12 cellular contexts compared by ENCODE assay signal in the genomic region with DNA sequence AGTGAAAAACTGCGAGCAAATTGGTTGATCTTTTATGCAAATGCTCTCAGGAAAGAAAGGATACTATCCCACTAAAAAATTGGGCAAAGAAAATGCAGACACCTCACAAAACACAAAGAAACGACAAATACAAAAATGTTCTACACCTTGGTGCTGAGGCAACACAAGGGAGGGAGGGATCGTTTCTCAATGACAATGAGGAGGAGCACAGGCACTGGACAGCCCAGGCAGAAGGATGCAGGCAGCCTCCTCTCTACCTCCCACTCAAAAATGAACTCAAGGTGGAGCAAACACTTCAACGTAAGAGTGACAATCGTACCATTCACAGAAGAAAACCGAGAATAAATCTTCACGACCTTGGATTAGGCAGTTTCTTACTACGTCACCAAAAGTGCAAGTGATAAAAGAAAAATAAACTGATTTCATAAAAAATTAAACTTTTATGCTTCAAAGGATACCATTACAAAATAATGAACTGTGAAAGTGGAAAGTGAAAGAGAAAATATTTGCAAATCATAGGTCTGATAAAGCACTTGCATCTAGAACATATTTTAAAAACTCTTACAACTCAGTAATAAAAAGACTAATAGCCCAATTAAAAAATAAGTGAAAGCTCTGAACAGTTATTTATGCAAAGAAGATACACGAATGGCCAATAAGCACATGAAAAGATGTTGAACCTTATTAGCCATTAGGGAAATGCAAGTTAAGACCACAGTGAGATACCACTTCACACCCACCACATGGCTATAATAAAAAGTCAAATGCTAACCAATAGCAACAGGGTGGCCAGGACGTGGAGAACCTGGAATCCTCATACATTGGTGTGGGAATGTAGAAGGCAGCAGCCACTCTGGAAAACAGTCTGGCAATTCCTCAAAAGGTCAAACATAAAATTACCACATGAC.
DNase-seq lines count a peak whose midpoint lies in the region; ATAC-seq and TF ChIP-seq lines count a peak whose summit lies in the region.
"Had no signal": no experiment of that assay in that cellular context is flagged by ENCODE, and none has a peak within 500 bp of the region (broad histone marks: within the 10 kb centered on the region; RNA-seq: fewer than 3 reads in every experiment).

No MANE protein-coding gene starts in this region.

- intact Hi-C loops in natural killer cell (cut with micrococcal nuclease), result loop anchor here (2.0 kb wide), 1 partner anchor 21 kb away; no protein-coding TSS in a partner anchor
- intact Hi-C loops in Calu3 (cut with micrococcal nuclease; ENCODE audit: unreplicated experiment), result no loop called here

- H3K4me1 ChIP-seq in SK-N-SH (ENCODE audit: control insufficient read depth in 1 of 2, insufficient read depth in 2 of 2, low read depth in 1 of 2, low read length in 1 of 2), result peaks cover 2 to 9% of the 10 kb centered on the region in 2 experiments; a peak in 3 of 4 replicates

- peaks cover 96% of the 10 kb centered on the region for H4K20me1 ChIP-seq in SK-N-SH (ENCODE audit: insufficient read depth)

- H3K4me1 Mint-ChIP-seq in WTC11 (peaks cover 24% of the 10 kb centered on the region), natural killer cell (peaks cover 78 to 82% of the 10 kb centered on the region in 2 donors), Calu3 (ENCODE audit: low read depth, unreplicated experiment) (peaks cover 6% of the 10 kb centered on the region)

- POLR2A ChIA-PET in SK-N-SH (lab: Yijun Ruan, JAX), result no interaction called here
- POLR2A ChIA-PET in WTC11 (lab: Charles Lee), result no interaction called here

- TF ChIP-seq EP300 in SK-N-SH (IDR thresholded peaks at IDR 0.05; ENCODE audit: borderline replicate concordance in 1 of 2, low read depth in 1 of 2, low read length in 1 of 2), result no peak

- no peak for DNase-seq in SK-N-SH
- DNase-seq in H7, result peak; percentile 53
- no peak for DNase-seq in WTC11 (ENCODE audit: low spot score)
- no peak for DNase-seq in natural killer cell
- no peak for DNase-seq in Calu3
- DNase-seq in NCI-H69 (lab: John Stamatoyannopoulos, UW), result no peak
- DNase-seq: amygdala, erythroblast, transverse colon had no signal

- no peak overlapping the region for H3K27ac ChIP-seq in SK-N-SH (ENCODE audit: low read depth in 2 of 2, low read length in 1 of 2)
- H3K27ac ChIP-seq: transverse colon had no signal

- peaks cover 3% of the 10 kb centered on the region in 2 experiments for H3K36me3 ChIP-seq in SK-N-SH (replicated peaks in 1 of 2; ENCODE audit: control insufficient read depth in 1 of 2, insufficient read depth in 2 of 2, low read length in 1 of 2)
- H3K36me3 ChIP-seq in H7 (replicated peaks; ENCODE audit: control insufficient read depth, insufficient read depth, low read length), result no peaks in the 10 kb centered on the region; the same call in 1 of the 2 replicates
- H3K36me3 ChIP-seq: ovary had no signal

- H3K27me3 ChIP-seq in SK-N-SH (ENCODE audit: insufficient read depth) (no peaks in the 10 kb centered on the region), H7 (ENCODE audit: control insufficient read depth, insufficient read depth, low read length) (no peaks in the 10 kb centered on the region)
- H3K27me3 ChIP-seq: ovary, transverse colon had no signal

- BruUV-seq in Calu3 (replicated peaks; lab: Mats Ljungman, UMichigan), result no TSS peak

- H3K9me2 ChIP-seq in SK-N-SH, result no peaks in the 10 kb centered on the region

- CTCF ChIA-PET in SK-N-SH (lab: Yijun Ruan, JAX), result no interaction called here
- CTCF ChIA-PET in WTC11 (lab: Charles Lee), result no interaction called here
- CTCF ChIA-PET in Calu3 (lab: Charles Lee), result no interaction called here

- TF ChIP-seq CTCF in SK-N-SH (IDR thresholded peaks at IDR 0.05), result no peak
- TF ChIP-seq CTCF in WTC11 (IDR thresholded peaks at IDR 0.05), result no peak
- TF ChIP-seq CTCF in natural killer cell (IDR thresholded peaks at IDR 0.05), result no peak
- TF ChIP-seq CTCF in Calu3 (IDR thresholded peaks at IDR 0.05; ENCODE audit: unreplicated experiment), result no peak

- WGBS in SK-N-SH (ENCODE audit: low lambda C conversion rate), result 90% methylated on average over 10 of the region's 10 CpGs

- H3K9me3 Mint-ChIP-seq in WTC11 (no peaks in the 10 kb centered on the region), natural killer cell (no peaks in the 10 kb centered on the region), Calu3 (ENCODE audit: low read depth, unreplicated experiment) (no peaks in the 10 kb centered on the region)

- no peak overlapping the region; the same call in 1 of the 2 replicates for H3K4me2 ChIP-seq in SK-N-SH

- H3K4me3 Mint-ChIP-seq in WTC11 (no peak overlapping the region), natural killer cell (peak overlapping the region; percentile 79), Calu3 (ENCODE audit: low read depth, unreplicated experiment) (no peak overlapping the region)

- no peak overlapping the region for H3K27ac Mint-ChIP-seq in WTC11
- H3K27ac Mint-ChIP-seq in natural killer cell, result peak overlapping the region in 1 of 2 donors; percentile 23
- no peak overlapping the region for H3K27ac Mint-ChIP-seq in Calu3 (ENCODE audit: unreplicated experiment)

- TF ChIP-seq RAD21 in SK-N-SH (IDR thresholded peaks at IDR 0.05; ENCODE audit: low read length), result no peak

- H3K36me3 Mint-ChIP-seq in WTC11 (peaks cover 2% of the 10 kb centered on the region; the same call in 1 of the 2 replicates), natural killer cell (no peaks in the 10 kb centered on the region), Calu3 (ENCODE audit: insufficient read depth, unreplicated experiment) (peaks cover 3% of the 10 kb centered on the region)

- ATAC-seq in SK-N-SH treated with all-trans-retinoic acid at 6 μM for 48 hours (peak; percentile 33; the same call in 1 of the 3 replicates), WTC11 (peak; percentile 60), natural killer cell (peak in 2 of 3 donors; percentile 34 to 35), GM21515 (IDR thresholded peaks at IDR 0.05; ENCODE audit: unreplicated experiment) (no peak)

- peaks cover 96% of the 10 kb centered on the region for H3K79me2 ChIP-seq in SK-N-SH (ENCODE audit: insufficient read depth)

- H3K4me3 ChIP-seq in SK-N-SH (ENCODE audit: low read depth in 2 of 2, low read length in 1 of 2), result no peak overlapping the region
- H3K4me3 ChIP-seq in H7 (ENCODE audit: insufficient read depth, low read depth, low read length), result no peak overlapping the region
- H3K4me3 ChIP-seq: ovary, transverse colon had no signal

- no peaks in the 10 kb centered on the region for H3F3A ChIP-seq in SK-N-SH (replicated peaks; ENCODE audit: insufficient read depth)

- H2AFZ ChIP-seq in SK-N-SH (ENCODE audit: low read depth), result no peak overlapping the region

- H3K9me3 ChIP-seq in SK-N-SH, result no peaks in the 10 kb centered on the region
- H3K9me3 ChIP-seq: ovary, transverse colon had no signal

- no peak overlapping the region for H3K9ac ChIP-seq in SK-N-SH

- H3K27me3 Mint-ChIP-seq in WTC11 (ENCODE audit: low read depth) (no peaks in the 10 kb centered on the region), natural killer cell (ENCODE audit: low read depth in 2 of 2) (no peaks in the 10 kb centered on the region), Calu3 (ENCODE audit: unreplicated experiment) (no peaks in the 10 kb centered on the region)

TF ChIP-seq in SK-N-SH, 30 proteins besides CTCF, POLR2A, EP300 and RAD21:
- TF ChIP-seq FOSL2 (IDR thresholded peaks at IDR 0.05; ENCODE audit: borderline replicate concordance, low read depth) (no peak), FOXJ3 (CRISPR knock-in tag; IDR thresholded peaks at IDR 0.05) (no peak), MEF2A (IDR thresholded peaks at IDR 0.05; ENCODE audit: borderline replicate concordance, low read depth) (no peak)
- TF ChIP-seq, protein P1, sequence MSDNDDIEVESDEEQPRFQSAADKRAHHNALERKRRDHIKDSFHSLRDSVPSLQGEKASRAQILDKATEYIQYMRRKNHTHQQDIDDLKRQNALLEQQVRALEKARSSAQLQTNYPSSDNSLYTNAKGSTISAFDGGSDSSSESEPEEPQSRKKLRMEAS (IDR thresholded peaks at IDR 0.05; ENCODE audit: low read depth), result no peak

TF ChIP-seq in WTC11, 78 proteins besides CTCF, POLR2A, EP300 and RAD21 (continues in another document):
- TF ChIP-seq ZNF219 (CRISPR knock-in tag; IDR thresholded peaks at IDR 0.05; ENCODE audit: borderline replicate concordance), result no peak
- no peak for TF ChIP-seq CREM (CRISPR knock-in tag; IDR thresholded peaks at IDR 0.05)
- TF ChIP-seq NR2C2 (CRISPR knock-in tag; IDR thresholded peaks at IDR 0.05), result no peak
- no peak for TF ChIP-seq ZNF263 (CRISPR knock-in tag; IDR thresholded peaks at IDR 0.05; ENCODE audit: low read depth)
- no peak for TF ChIP-seq TEAD4 (CRISPR knock-in tag; IDR thresholded peaks at IDR 0.05)
- no peak for TF ChIP-seq GTF2I (CRISPR knock-in tag; conservative IDR thresholded peaks at IDR 0.05)
- TF ChIP-seq TCF7 (CRISPR knock-in tag; IDR thresholded peaks at IDR 0.05; ENCODE audit: low read depth), result no peak
- TF ChIP-seq OVOL2 (CRISPR knock-in tag; IDR thresholded peaks at IDR 0.05; ENCODE audit: borderline replicate concordance), result no peak
- TF ChIP-seq GABPB1 (CRISPR knock-in tag; IDR thresholded peaks at IDR 0.05), result no peak
- TF ChIP-seq SP1 (CRISPR knock-in tag; conservative IDR thresholded peaks at IDR 0.05), result no peak
- TF ChIP-seq, protein P2, sequence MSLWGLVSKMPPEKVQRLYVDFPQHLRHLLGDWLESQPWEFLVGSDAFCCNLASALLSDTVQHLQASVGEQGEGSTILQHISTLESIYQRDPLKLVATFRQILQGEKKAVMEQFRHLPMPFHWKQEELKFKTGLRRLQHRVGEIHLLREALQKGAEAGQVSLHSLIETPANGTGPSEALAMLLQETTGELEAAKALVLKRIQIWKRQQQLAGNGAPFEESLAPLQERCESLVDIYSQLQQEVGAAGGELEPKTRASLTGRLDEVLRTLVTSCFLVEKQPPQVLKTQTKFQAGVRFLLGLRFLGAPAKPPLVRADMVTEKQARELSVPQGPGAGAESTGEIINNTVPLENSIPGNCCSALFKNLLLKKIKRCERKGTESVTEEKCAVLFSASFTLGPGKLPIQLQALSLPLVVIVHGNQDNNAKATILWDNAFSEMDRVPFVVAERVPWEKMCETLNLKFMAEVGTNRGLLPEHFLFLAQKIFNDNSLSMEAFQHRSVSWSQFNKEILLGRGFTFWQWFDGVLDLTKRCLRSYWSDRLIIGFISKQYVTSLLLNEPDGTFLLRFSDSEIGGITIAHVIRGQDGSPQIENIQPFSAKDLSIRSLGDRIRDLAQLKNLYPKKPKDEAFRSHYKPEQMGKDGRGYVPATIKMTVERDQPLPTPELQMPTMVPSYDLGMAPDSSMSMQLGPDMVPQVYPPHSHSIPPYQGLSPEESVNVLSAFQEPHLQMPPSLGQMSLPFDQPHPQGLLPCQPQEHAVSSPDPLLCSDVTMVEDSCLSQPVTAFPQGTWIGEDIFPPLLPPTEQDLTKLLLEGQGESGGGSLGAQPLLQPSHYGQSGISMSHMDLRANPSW (CRISPR knock-in tag; conservative IDR thresholded peaks at IDR 0.05; ENCODE audit: low read depth), result no peak
